ENCODE assay signal across 2 cellular contexts in the genomic region with DNA sequence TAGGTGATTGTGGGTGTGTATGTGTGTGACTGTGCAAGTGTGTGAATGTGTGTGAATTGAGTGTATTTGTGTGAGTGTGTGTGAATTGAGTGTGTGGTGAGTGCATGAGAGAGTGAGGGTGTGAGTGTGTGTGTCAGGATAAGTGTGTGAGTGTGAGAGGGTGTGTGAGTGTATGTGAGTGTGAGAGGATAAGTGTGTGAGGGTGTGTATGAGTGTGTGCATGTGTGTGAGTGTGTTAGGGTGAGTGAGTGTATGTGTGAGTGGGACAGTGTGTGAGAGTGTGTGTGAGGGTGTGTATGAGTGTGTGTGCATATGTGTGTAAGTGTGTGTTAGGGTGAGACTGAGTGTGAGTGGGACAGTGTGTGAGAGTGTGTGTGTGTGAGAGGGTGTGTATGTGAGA.
A peak's percentile ranks its signal among the peaks of the same experiment; 100 is the strongest.
TF ChIP-seq lines count a peak whose summit lies in the region.

No MANE protein-coding gene starts in this region.

TF ChIP-seq in HEK293T, 16 proteins besides CTCF, POLR2A, EP300 and RAD21:
- TF ChIP-seq SP1 (IDR thresholded peaks at IDR 0.05) (no peak), TARDBP (IDR thresholded peaks at IDR 0.05) (peak; percentile 64), ARNT (IDR thresholded peaks at IDR 0.05) (no peak), SUZ12 (IDR thresholded peaks at IDR 0.05) (no peak), CTBP1 (IDR thresholded peaks at IDR 0.05; ENCODE audit: borderline replicate concordance) (no peak), ELF4 (IDR thresholded peaks at IDR 0.05) (no peak), NFRKB (IDR thresholded peaks at IDR 0.05) (no peak), BHLHE40 (IDR thresholded peaks at IDR 0.05; ENCODE audit: borderline replicate concordance) (no peak)
- TF ChIP-seq, protein P1, sequence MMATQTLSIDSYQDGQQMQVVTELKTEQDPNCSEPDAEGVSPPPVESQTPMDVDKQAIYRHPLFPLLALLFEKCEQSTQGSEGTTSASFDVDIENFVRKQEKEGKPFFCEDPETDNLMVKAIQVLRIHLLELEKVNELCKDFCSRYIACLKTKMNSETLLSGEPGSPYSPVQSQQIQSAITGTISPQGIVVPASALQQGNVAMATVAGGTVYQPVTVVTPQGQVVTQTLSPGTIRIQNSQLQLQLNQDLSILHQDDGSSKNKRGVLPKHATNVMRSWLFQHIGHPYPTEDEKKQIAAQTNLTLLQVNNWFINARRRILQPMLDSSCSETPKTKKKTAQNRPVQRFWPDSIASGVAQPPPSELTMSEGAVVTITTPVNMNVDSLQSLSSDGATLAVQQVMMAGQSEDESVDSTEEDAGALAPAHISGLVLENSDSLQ (IDR thresholded peaks at IDR 0.05) = no peak

TF ChIP-seq in K562, 482 proteins besides CTCF, POLR2A, EP300 and RAD21 (continues in another document):
- TF ChIP-seq GABPA (tag; conservative IDR thresholded peaks at IDR 0.05; ENCODE audit: low read depth) (no peak), TEAD1 (CRISPR knock-in tag; IDR thresholded peaks at IDR 0.05) (no peak), FOXM1 (IDR thresholded peaks at IDR 0.05; ENCODE audit: low read depth) (no peak), FOXM1 (CRISPR knock-in tag; IDR thresholded peaks at IDR 0.05; ENCODE audit: low read depth) (no peak), ZNF384 (IDR thresholded peaks at IDR 0.05; ENCODE audit: low read depth, low read length) (no peak), CAMTA2 (CRISPR knock-in tag; conservative IDR thresholded peaks at IDR 0.05) (no peak), ETV6 (IDR thresholded peaks at IDR 0.05; ENCODE audit: borderline replicate concordance in 1 of 2, low read depth in 2 of 2, low read length in 1 of 2) (no peak), ETV6 (CRISPR knock-in tag; IDR thresholded peaks at IDR 0.05; ENCODE audit: borderline replicate concordance) (no peak), PRMT5 (CRISPR knock-in tag; IDR thresholded peaks at IDR 0.05) (no peak), BRF1 (IDR thresholded peaks at IDR 0.05; ENCODE audit: borderline replicate concordance, extremely low read depth, insufficient read length) (no peak), MYNN (IDR thresholded peaks at IDR 0.05) (peak; percentile 81), MYNN (CRISPR knock-in tag; IDR thresholded peaks at IDR 0.05) (no peak), MXI1 (IDR thresholded peaks at IDR 0.05; ENCODE audit: low read depth, low read length) (no peak), ZFX (CRISPR knock-in tag; IDR thresholded peaks at IDR 0.05) (no peak), TEAD4 (IDR thresholded peaks at IDR 0.05; ENCODE audit: low read length) (no peak), TEAD4 (CRISPR knock-in tag; IDR thresholded peaks at IDR 0.05; ENCODE audit: borderline replicate concordance) (no peak), LARP7 (IDR thresholded peaks at IDR 0.05) (no peak), ZNF121 (CRISPR knock-in tag; conservative IDR thresholded peaks at IDR 0.05) (no peak), CC2D1A (IDR thresholded peaks at IDR 0.05) (0 out of 2 replicates have a peak, but pooled peaks have one; percentile 14), TOE1 (IDR thresholded peaks at IDR 0.05; ENCODE audit: borderline replicate concordance) (peak; percentile 56; the same call in 1 of the 2 replicates), TOE1 (CRISPR knock-in tag; IDR thresholded peaks at IDR 0.05; ENCODE audit: borderline replicate concordance, low read depth) (no peak), ZKSCAN8 (CRISPR knock-in tag; IDR thresholded peaks at IDR 0.05) (no peak), SP1 (CRISPR knock-in tag; IDR thresholded peaks at IDR 0.05) (no peak), ZNF316 (IDR thresholded peaks at IDR 0.05) (no peak)
- TF ChIP-seq, protein P2, sequence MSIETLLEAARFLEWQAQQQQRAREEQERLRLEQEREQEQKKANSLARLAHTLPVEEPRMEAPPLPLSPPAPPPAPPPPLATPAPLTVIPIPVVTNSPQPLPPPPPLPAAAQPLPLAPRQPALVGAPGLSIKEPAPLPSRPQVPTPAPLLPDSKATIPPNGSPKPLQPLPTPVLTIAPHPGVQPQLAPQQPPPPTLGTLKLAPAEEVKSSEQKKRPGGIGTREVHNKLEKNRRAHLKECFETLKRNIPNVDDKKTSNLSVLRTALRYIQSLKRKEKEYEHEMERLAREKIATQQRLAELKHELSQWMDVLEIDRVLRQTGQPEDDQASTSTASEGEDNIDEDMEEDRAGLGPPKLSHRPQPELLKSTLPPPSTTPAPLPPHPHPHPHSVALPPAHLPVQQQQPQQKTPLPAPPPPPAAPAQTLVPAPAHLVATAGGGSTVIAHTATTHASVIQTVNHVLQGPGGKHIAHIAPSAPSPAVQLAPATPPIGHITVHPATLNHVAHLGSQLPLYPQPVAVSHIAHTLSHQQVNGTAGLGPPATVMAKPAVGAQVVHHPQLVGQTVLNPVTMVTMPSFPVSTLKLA (conservative IDR thresholded peaks at IDR 0.05) = no peak
- TF ChIP-seq, protein P3, sequence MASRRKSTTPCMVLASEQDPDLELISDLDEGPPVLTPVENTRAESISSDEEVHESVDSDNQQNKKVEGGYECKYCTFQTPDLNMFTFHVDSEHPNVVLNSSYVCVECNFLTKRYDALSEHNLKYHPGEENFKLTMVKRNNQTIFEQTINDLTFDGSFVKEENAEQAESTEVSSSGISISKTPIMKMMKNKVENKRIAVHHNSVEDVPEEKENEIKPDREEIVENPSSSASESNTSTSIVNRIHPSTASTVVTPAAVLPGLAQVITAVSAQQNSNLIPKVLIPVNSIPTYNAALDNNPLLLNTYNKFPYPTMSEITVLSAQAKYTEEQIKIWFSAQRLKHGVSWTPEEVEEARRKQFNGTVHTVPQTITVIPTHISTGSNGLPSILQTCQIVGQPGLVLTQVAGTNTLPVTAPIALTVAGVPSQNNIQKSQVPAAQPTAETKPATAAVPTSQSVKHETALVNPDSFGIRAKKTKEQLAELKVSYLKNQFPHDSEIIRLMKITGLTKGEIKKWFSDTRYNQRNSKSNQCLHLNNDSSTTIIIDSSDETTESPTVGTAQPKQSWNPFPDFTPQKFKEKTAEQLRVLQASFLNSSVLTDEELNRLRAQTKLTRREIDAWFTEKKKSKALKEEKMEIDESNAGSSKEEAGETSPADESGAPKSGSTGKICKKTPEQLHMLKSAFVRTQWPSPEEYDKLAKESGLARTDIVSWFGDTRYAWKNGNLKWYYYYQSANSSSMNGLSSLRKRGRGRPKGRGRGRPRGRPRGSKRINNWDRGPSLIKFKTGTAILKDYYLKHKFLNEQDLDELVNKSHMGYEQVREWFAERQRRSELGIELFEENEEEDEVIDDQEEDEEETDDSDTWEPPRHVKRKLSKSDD (conservative IDR thresholded peaks at IDR 0.05; ENCODE audit: low read length) = no peak
- TF ChIP-seq, protein P4, sequence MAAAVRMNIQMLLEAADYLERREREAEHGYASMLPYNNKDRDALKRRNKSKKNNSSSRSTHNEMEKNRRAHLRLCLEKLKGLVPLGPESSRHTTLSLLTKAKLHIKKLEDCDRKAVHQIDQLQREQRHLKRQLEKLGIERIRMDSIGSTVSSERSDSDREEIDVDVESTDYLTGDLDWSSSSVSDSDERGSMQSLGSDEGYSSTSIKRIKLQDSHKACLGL (CRISPR knock-in tag; IDR thresholded peaks at IDR 0.05; ENCODE audit: borderline replicate concordance, poor library complexity, severe bottlenecking) = no peak
- TF ChIP-seq, protein P5, sequence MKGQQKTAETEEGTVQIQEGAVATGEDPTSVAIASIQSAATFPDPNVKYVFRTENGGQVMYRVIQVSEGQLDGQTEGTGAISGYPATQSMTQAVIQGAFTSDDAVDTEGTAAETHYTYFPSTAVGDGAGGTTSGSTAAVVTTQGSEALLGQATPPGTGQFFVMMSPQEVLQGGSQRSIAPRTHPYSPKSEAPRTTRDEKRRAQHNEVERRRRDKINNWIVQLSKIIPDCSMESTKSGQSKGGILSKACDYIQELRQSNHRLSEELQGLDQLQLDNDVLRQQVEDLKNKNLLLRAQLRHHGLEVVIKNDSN (CRISPR knock-in tag; IDR thresholded peaks at IDR 0.05) = 0 out of 2 replicates have a peak, but pooled peaks have one; percentile 10
- TF ChIP-seq, protein P6, sequence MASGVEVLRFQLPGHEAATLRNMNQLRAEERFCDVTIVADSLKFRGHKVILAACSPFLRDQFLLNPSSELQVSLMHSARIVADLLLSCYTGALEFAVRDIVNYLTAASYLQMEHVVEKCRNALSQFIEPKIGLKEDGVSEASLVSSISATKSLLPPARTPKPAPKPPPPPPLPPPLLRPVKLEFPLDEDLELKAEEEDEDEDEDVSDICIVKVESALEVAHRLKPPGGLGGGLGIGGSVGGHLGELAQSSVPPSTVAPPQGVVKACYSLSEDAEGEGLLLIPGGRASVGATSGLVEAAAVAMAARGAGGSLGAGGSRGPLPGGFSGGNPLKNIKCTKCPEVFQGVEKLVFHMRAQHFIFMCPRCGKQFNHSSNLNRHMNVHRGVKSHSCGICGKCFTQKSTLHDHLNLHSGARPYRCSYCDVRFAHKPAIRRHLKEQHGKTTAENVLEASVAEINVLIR (CRISPR knock-in tag; IDR thresholded peaks at IDR 0.05) = no peak
- TF ChIP-seq, protein P7, sequence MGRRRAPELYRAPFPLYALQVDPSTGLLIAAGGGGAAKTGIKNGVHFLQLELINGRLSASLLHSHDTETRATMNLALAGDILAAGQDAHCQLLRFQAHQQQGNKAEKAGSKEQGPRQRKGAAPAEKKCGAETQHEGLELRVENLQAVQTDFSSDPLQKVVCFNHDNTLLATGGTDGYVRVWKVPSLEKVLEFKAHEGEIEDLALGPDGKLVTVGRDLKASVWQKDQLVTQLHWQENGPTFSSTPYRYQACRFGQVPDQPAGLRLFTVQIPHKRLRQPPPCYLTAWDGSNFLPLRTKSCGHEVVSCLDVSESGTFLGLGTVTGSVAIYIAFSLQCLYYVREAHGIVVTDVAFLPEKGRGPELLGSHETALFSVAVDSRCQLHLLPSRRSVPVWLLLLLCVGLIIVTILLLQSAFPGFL (CRISPR knock-in tag; IDR thresholded peaks at IDR 0.05) = no peak
- TF ChIP-seq, protein P8, sequence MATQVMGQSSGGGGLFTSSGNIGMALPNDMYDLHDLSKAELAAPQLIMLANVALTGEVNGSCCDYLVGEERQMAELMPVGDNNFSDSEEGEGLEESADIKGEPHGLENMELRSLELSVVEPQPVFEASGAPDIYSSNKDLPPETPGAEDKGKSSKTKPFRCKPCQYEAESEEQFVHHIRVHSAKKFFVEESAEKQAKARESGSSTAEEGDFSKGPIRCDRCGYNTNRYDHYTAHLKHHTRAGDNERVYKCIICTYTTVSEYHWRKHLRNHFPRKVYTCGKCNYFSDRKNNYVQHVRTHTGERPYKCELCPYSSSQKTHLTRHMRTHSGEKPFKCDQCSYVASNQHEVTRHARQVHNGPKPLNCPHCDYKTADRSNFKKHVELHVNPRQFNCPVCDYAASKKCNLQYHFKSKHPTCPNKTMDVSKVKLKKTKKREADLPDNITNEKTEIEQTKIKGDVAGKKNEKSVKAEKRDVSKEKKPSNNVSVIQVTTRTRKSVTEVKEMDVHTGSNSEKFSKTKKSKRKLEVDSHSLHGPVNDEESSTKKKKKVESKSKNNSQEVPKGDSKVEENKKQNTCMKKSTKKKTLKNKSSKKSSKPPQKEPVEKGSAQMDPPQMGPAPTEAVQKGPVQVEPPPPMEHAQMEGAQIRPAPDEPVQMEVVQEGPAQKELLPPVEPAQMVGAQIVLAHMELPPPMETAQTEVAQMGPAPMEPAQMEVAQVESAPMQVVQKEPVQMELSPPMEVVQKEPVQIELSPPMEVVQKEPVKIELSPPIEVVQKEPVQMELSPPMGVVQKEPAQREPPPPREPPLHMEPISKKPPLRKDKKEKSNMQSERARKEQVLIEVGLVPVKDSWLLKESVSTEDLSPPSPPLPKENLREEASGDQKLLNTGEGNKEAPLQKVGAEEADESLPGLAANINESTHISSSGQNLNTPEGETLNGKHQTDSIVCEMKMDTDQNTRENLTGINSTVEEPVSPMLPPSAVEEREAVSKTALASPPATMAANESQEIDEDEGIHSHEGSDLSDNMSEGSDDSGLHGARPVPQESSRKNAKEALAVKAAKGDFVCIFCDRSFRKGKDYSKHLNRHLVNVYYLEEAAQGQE (CRISPR knock-in tag; IDR thresholded peaks at IDR 0.05; ENCODE audit: low read depth) = no peak
- TF ChIP-seq, protein P9, sequence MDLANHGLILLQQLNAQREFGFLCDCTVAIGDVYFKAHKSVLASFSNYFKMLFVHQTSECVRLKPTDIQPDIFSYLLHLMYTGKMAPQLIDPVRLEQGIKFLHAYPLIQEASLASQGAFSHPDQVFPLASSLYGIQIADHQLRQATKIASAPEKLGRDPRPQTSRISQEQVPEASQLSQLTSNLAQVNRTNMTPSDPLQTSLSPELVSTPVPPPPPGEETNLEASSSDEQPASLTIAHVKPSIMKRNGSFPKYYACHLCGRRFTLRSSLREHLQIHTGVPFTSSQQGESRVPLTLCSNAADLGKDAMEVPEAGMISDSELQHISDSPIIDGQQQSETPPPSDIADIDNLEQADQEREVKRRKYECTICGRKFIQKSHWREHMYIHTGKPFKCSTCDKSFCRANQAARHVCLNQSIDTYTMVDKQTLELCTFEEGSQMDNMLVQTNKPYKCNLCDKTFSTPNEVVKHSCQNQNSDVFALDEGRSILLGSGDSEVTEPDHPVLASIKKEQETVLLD (IDR thresholded peaks at IDR 0.05) = 0 out of 2 replicates have a peak, but pooled peaks have one; percentile 43
- TF ChIP-seq, protein P10, sequence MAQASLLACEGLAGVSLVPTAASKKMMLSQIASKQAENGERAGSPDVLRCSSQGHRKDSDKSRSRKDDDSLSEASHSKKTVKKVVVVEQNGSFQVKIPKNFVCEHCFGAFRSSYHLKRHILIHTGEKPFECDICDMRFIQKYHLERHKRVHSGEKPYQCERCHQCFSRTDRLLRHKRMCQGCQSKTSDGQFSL (CRISPR knock-in tag; IDR thresholded peaks at IDR 0.05) = no peak
- TF ChIP-seq, protein P10 (tag; IDR thresholded peaks at IDR 0.05) = no peak
- TF ChIP-seq, protein P11, sequence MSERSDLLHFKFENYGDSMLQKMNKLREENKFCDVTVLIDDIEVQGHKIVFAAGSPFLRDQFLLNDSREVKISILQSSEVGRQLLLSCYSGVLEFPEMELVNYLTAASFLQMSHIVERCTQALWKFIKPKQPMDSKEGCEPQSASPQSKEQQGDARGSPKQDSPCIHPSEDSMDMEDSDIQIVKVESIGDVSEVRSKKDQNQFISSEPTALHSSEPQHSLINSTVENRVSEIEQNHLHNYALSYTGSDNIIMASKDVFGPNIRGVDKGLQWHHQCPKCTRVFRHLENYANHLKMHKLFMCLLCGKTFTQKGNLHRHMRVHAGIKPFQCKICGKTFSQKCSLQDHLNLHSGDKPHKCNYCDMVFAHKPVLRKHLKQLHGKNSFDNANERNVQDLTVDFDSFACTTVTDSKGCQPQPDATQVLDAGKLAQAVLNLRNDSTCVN (CRISPR knock-in tag; IDR thresholded peaks at IDR 0.05) = 0 out of 2 replicates have a peak, but pooled peaks have one; percentile 9
- TF ChIP-seq, protein P12, sequence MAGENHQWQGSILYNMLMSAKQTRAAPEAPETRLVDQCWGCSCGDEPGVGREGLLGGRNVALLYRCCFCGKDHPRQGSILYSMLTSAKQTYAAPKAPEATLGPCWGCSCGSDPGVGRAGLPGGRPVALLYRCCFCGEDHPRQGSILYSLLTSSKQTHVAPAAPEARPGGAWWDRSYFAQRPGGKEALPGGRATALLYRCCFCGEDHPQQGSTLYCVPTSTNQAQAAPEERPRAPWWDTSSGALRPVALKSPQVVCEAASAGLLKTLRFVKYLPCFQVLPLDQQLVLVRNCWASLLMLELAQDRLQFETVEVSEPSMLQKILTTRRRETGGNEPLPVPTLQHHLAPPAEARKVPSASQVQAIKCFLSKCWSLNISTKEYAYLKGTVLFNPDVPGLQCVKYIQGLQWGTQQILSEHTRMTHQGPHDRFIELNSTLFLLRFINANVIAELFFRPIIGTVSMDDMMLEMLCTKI (IDR thresholded peaks at IDR 0.05; ENCODE audit: partially characterized antibody) = no peak
